In genomic region chr19:41863209-41863931, GRCh38 we compare ENCODE assay signal across 9 cellular contexts. TPM values are rescaled to one million over a fixed set of nuclear protein-coding genes. Genes with fewer than 3 reads are reported as not detected.
DNase-seq lines count a peak whose midpoint lies in the region; ATAC-seq and TF ChIP-seq lines count a peak whose summit lies in the region.
"Had no signal": no experiment of that assay in that cellular context is flagged by ENCODE, and none has a peak within 500 bp of the region (broad histone marks: within the 10 kb centered on the region; RNA-seq: fewer than 3 reads in every experiment).

No MANE protein-coding gene starts in this region.

- WGBS in hepatocyte (ENCODE audit: low lambda C conversion rate, missing lambda C conversion rate): 89% methylated on average over 11 of the region's 11 CpGs
- WGBS in heart left ventricle, 4 donors: 82 to 95% (median 88%) methylated on average over 11 of the region's 11 CpGs

- intact Hi-C loops in heart left ventricle (cut with DNase I): loop anchor here in 3 of 10 donors (5.0 to 10.0 kb wide), 2 partner anchors 94 to 351 kb away; partner anchors contain the start of genes RABAC1 (in 2 of the 3) and DEDD2 (in 1 of the 3)

- H2AFZ ChIP-seq in OCI-LY1 (ENCODE audit: low read length) (no peak overlapping the region), hepatocyte (no peak overlapping the region)
- H2AFZ ChIP-seq: parathyroid adenoma had no signal

- DNase-seq in GF-D8 (lab: John Stamatoyannopoulos, UW) (peak; percentile 39), hepatocyte (ENCODE audit: low spot score) (no peak), heart left ventricle (no peak), foreskin keratinocyte (no peak)
- DNase-seq: NCI-H1694 treated with DMSO at 0.1 percent for 48 hours had no signal

- TF ChIP-seq POLR2A in heart left ventricle (IDR thresholded peaks at IDR 0.05): no peak

- H3K9me2 ChIP-seq in OCI-LY1 (ENCODE audit: low read depth, low read length): no peaks in the 10 kb centered on the region
- H3K9me2 ChIP-seq in hepatocyte (replicated peaks; ENCODE audit: insufficient read depth): no peaks in the 10 kb centered on the region

- H3F3A ChIP-seq in OCI-LY1 (ENCODE audit: insufficient read depth, low read length): no peaks in the 10 kb centered on the region

- H3K4me2 ChIP-seq in OCI-LY1 (ENCODE audit: low read length) (peak overlapping the region; percentile 92), hepatocyte (peak overlapping the region; percentile 11)

- TF ChIP-seq CTCF in OCI-LY1 (IDR thresholded peaks at IDR 0.05; ENCODE audit: low read length) (no peak), hepatocyte (IDR thresholded peaks at IDR 0.05; ENCODE audit: poor library complexity) (no peak), heart left ventricle (IDR thresholded peaks at IDR 0.05) (no peak), foreskin keratinocyte (conservative IDR thresholded peaks at IDR 0.05) (no peak)

- H4K20me1 ChIP-seq in OCI-LY1 (ENCODE audit: insufficient read depth, low read length) (no peaks in the 10 kb centered on the region), hepatocyte (ENCODE audit: insufficient read depth, poor library complexity, severe bottlenecking) (peaks cover 69% of the 10 kb centered on the region)

- H3K79me2 ChIP-seq in OCI-LY1 (ENCODE audit: insufficient read depth, low read length) (peaks cover 50% of the 10 kb centered on the region), hepatocyte (peaks cover 75% of the 10 kb centered on the region)

- no peaks in the 10 kb centered on the region for H3K9me3 ChIP-seq in OCI-LY1 (ENCODE audit: low read length)
- H3K9me3 ChIP-seq in hepatocyte (ENCODE audit: low read depth): no peaks in the 10 kb centered on the region
- H3K9me3 ChIP-seq in heart left ventricle: no peaks in the 10 kb centered on the region

- H3K4me3 ChIP-seq in OCI-LY1 (ENCODE audit: low read depth, low read length, poor library complexity, severe bottlenecking): peak overlapping the region; percentile 100
- no peak overlapping the region for H3K4me3 ChIP-seq in hepatocyte
- H3K4me3 ChIP-seq in heart left ventricle: no peak overlapping the region

- H3K27ac ChIP-seq in OCI-LY1 (ENCODE audit: low read depth, low read length, poor library complexity, severe bottlenecking): peak overlapping the region; percentile 92
- H3K27ac ChIP-seq in hepatocyte: no peak overlapping the region
- H3K27ac ChIP-seq in heart left ventricle: peak overlapping the region in 1 of 12 donors; percentile 49
- no peak overlapping the region for H3K27ac ChIP-seq in foreskin keratinocyte
- H3K27ac ChIP-seq: parathyroid adenoma had no signal

- ATAC-seq in HG03025 (IDR thresholded peaks at IDR 0.05; ENCODE audit: low FRiP score, unreplicated experiment) (no peak), heart left ventricle (no peak), foreskin keratinocyte (no peak)

- H3K27me3 ChIP-seq in OCI-LY1 (ENCODE audit: insufficient read depth, low read length) (no peaks in the 10 kb centered on the region), hepatocyte (no peaks in the 10 kb centered on the region), heart left ventricle (no peaks in the 10 kb centered on the region), foreskin keratinocyte (no peaks in the 10 kb centered on the region)

- peaks cover 79% of the 10 kb centered on the region for H3K36me3 ChIP-seq in OCI-LY1 (ENCODE audit: insufficient read depth, low read length)
- no peaks in the 10 kb centered on the region for H3K36me3 ChIP-seq in hepatocyte (replicated peaks; ENCODE audit: insufficient read depth, low read depth)
- peaks cover 0 to 77% (median 67%) of the 10 kb centered on the region in 9 donors for H3K36me3 ChIP-seq in heart left ventricle

- peak overlapping the region; percentile 37; the same call in 1 of the 2 replicates for H3K9ac ChIP-seq in OCI-LY1 (ENCODE audit: low read length)
- H3K9ac ChIP-seq: parathyroid adenoma had no signal

- H3K4me1 ChIP-seq in OCI-LY1 (ENCODE audit: insufficient read depth, low read length, severe bottlenecking) (peaks cover 82% of the 10 kb centered on the region), hepatocyte (ENCODE audit: insufficient read depth) (peaks cover 14% of the 10 kb centered on the region), heart left ventricle (peaks cover 6 to 77% (median 32%) of the 10 kb centered on the region in 12 donors), foreskin keratinocyte (peaks cover 6% of the 10 kb centered on the region)

RNA-seq across cellular contexts. Expression of gene RPS19, which starts 3.3 kb away (rescaled TPM):
- total RNA-seq in hepatocyte (740 and 840 TPM in 2 replicates), heart left ventricle (1,000 to 10,000 TPM in 1 of 9 donors, 100 to 1,000 TPM in 8; 161 to 1,072 (median 585) TPM), foreskin keratinocyte (3,278 and 3,889 TPM in 2 replicates)
- polyA plus RNA-seq in hepatocyte (1,425 and 1,529 TPM in 2 replicates), heart left ventricle (1,000 to 10,000 TPM in 1 of 2 donors, 100 to 1,000 TPM in 1; 840 to 1,676 TPM), foreskin keratinocyte (5,360 and 6,188 TPM in 2 replicates)

RNA-seq across cellular contexts. Expression of gene CD79A, which starts 13.7 kb away (rescaled TPM):
- 0.37 TPM in 1 of 2 replicates, not detected in the other for total RNA-seq in hepatocyte
- 0.27 TPM in 1 of 2 replicates, not detected in the other for polyA plus RNA-seq in hepatocyte
- under 1 TPM in 3 of 9 donors, not detected in 6; 0.37 to 0.88 (median 0.45) TPM for total RNA-seq in heart left ventricle
- polyA plus RNA-seq in heart left ventricle: under 1 TPM in 1 of 2 donors, not detected in 1; 0.51 TPM
- total RNA-seq in foreskin keratinocyte: 0.11 and 0.20 TPM in 2 replicates
- 0.17 and 0.30 TPM in 2 replicates for polyA plus RNA-seq in foreskin keratinocyte
- total RNA-seq: temporal lobe had no signal

RNA-seq across cellular contexts. Expression of gene DMRTC2, which starts 18.5 kb away (rescaled TPM):
- total RNA-seq in hepatocyte (not detected in 2 replicates), heart left ventricle (not detected), foreskin keratinocyte (not detected in 2 replicates)
- polyA plus RNA-seq in hepatocyte (not detected in 2 replicates), heart left ventricle (not detected), foreskin keratinocyte (not detected in 2 replicates)
- total RNA-seq: temporal lobe had no signal

RNA-seq across cellular contexts. Expression of gene LYPD4, which starts 18.9 kb away (rescaled TPM):
- not detected in 2 replicates for total RNA-seq in hepatocyte
- polyA plus RNA-seq in hepatocyte: not detected in 2 replicates
- total RNA-seq in heart left ventricle: not detected
- not detected for polyA plus RNA-seq in heart left ventricle
- total RNA-seq in foreskin keratinocyte: not detected in 2 replicates
- polyA plus RNA-seq in foreskin keratinocyte: not detected in 2 replicates
- total RNA-seq: temporal lobe had no signal

RNA-seq across cellular contexts. Expression of gene ARHGEF1, which starts 19.6 kb away (rescaled TPM):
- 22.1 and 29.7 TPM in 2 replicates for total RNA-seq in hepatocyte
- polyA plus RNA-seq in hepatocyte: 67.8 and 71.7 TPM in 2 replicates
- 10 to 100 TPM; 22.8 to 89.2 (median 27.2) TPM for total RNA-seq in heart left ventricle
- polyA plus RNA-seq in heart left ventricle: 10 to 100 TPM; 32.1 to 44.1 TPM
- total RNA-seq in foreskin keratinocyte: 85.1 and 85.6 TPM in 2 replicates
- 114 and 135 TPM in 2 replicates for polyA plus RNA-seq in foreskin keratinocyte
